1 cellular context compared by ENCODE assay signal in the genomic region with DNA sequence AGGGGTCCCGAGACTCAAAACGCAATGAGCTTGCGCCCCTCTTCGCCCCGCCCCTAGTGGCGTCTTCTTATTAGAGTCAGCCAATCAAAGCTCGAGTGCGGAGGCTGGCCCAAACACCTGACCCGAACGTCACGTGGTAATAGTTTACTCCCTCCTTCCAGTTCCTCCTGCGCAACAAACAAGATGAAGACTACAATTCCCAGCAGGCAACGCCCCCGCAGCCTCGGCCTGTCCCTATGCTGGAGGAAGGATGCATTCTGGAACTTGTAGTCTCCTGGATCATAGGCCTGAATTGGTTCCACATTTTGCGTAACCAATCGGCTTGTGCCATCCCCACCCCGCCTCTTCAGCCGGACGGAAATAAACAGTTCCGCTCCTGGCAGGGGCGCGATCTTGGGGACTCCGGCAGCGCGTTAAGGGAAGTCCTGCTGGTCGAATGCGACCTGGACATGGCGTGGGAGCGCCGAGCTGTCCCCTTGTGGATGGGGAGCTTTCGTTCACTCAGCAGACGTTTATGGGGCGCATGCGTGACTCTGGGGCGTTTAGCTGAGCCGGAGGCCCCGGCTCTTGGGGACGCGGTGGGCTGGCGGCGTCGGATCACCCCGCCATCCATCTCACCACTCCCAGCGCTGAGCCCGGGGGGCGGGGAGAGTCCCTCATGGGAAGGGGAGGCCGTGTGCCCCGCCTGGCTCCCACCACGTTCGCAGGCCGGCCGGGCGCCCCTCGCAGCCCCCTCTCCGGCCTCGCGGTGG.
A peak's percentile ranks its signal among the peaks of the same experiment; 100 is the strongest.
TF ChIP-seq lines count a peak whose summit lies in the region.

A gene (minus strand): TSS at position 26 of the 752 bp plus-strand sequence. CDS start 38 bp downstream, outside the sequence.

TF ChIP-seq in K562, 482 proteins besides CTCF, POLR2A, EP300 and RAD21 (continued from another document and continues in another):
- TF ChIP-seq, protein P1, sequence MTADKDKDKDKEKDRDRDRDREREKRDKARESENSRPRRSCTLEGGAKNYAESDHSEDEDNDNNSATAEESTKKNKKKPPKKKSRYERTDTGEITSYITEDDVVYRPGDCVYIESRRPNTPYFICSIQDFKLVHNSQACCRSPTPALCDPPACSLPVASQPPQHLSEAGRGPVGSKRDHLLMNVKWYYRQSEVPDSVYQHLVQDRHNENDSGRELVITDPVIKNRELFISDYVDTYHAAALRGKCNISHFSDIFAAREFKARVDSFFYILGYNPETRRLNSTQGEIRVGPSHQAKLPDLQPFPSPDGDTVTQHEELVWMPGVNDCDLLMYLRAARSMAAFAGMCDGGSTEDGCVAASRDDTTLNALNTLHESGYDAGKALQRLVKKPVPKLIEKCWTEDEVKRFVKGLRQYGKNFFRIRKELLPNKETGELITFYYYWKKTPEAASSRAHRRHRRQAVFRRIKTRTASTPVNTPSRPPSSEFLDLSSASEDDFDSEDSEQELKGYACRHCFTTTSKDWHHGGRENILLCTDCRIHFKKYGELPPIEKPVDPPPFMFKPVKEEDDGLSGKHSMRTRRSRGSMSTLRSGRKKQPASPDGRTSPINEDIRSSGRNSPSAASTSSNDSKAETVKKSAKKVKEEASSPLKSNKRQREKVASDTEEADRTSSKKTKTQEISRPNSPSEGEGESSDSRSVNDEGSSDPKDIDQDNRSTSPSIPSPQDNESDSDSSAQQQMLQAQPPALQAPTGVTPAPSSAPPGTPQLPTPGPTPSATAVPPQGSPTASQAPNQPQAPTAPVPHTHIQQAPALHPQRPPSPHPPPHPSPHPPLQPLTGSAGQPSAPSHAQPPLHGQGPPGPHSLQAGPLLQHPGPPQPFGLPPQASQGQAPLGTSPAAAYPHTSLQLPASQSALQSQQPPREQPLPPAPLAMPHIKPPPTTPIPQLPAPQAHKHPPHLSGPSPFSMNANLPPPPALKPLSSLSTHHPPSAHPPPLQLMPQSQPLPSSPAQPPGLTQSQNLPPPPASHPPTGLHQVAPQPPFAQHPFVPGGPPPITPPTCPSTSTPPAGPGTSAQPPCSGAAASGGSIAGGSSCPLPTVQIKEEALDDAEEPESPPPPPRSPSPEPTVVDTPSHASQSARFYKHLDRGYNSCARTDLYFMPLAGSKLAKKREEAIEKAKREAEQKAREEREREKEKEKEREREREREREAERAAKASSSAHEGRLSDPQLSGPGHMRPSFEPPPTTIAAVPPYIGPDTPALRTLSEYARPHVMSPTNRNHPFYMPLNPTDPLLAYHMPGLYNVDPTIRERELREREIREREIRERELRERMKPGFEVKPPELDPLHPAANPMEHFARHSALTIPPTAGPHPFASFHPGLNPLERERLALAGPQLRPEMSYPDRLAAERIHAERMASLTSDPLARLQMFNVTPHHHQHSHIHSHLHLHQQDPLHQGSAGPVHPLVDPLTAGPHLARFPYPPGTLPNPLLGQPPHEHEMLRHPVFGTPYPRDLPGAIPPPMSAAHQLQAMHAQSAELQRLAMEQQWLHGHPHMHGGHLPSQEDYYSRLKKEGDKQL (CRISPR knock-in tag; IDR thresholded peaks at IDR 0.05; ENCODE audit: borderline replicate concordance): no peak
- TF ChIP-seq CEBPG (CRISPR knock-in tag; IDR thresholded peaks at IDR 0.05) (peak; percentile 65), CEBPG (tag; conservative IDR thresholded peaks at IDR 0.05 in 1 of 2, IDR thresholded peaks at IDR 0.05 in 1 of 2) (peak in 1 of 2 experiments; percentile 71; a peak in 3 of 4 replicates), ZNF224 (CRISPR knock-in tag; IDR thresholded peaks at IDR 0.05) (no peak), NFE2 (IDR thresholded peaks at IDR 0.05; ENCODE audit: low read depth) (no peak), SMAD3 (CRISPR knock-in tag; conservative IDR thresholded peaks at IDR 0.05) (no peak), PTRF (tag; IDR thresholded peaks at IDR 0.05) (no peak), SREBF2 (CRISPR knock-in tag; IDR thresholded peaks at IDR 0.05) (no peak), ZNF384 (IDR thresholded peaks at IDR 0.05; ENCODE audit: low read depth, low read length) (no peak), KDM2B (CRISPR knock-in tag; IDR thresholded peaks at IDR 0.05) (no peak), TEAD1 (CRISPR knock-in tag; IDR thresholded peaks at IDR 0.05) (peak in 1 of 2 experiments; percentile 42; a peak in 2 of 4 replicates), ZNF282 (CRISPR knock-in tag; IDR thresholded peaks at IDR 0.05) (no peak), ZNF3 (CRISPR knock-in tag; IDR thresholded peaks at IDR 0.05) (no peak), ZNF263 (CRISPR knock-in tag; IDR thresholded peaks at IDR 0.05; ENCODE audit: borderline replicate concordance) (no peak), BRD4 (IDR thresholded peaks at IDR 0.05) (no peak; the same call in 1 of the 2 replicates), NFRKB (IDR thresholded peaks at IDR 0.05; ENCODE audit: low read depth) (peak; percentile 68; the same call in 1 of the 2 replicates), NBN (IDR thresholded peaks at IDR 0.05; ENCODE audit: low read depth) (no peak), SRSF3 (IDR thresholded peaks at IDR 0.05; ENCODE audit: insufficient read depth, low read length) (no peak), FOXJ3 (CRISPR knock-in tag; IDR thresholded peaks at IDR 0.05) (no peak), JUN (IDR thresholded peaks at IDR 0.05; ENCODE audit: borderline replicate concordance, low read depth, low read length) (peak; percentile 58; the same call in 1 of the 2 replicates), JUN (CRISPR knock-in tag; IDR thresholded peaks at IDR 0.05; ENCODE audit: borderline replicate concordance) (peak; percentile 95), ATF7 (IDR thresholded peaks at IDR 0.05) (peak; percentile 89), JUND (IDR thresholded peaks at IDR 0.05; ENCODE audit: borderline replicate concordance, low read depth, low read length) (peak; percentile 4; the same call in 1 of the 2 replicates), JUND (tag; IDR thresholded peaks at IDR 0.05; ENCODE audit: borderline replicate concordance, low read depth, low read length) (peak; percentile 13; the same call in 1 of the 3 replicates), SIRT6 (IDR thresholded peaks at IDR 0.05; ENCODE audit: low read depth, low read length) (no peak), ZNF316 (IDR thresholded peaks at IDR 0.05) (no peak), RUNX1 (IDR thresholded peaks at IDR 0.05; ENCODE audit: low read depth) (no peak), SETDB1 (IDR thresholded peaks at IDR 0.05; ENCODE audit: low read length) (no peak), ZFPM2 (CRISPR knock-in tag; IDR thresholded peaks at IDR 0.05) (no peak)
- TF ChIP-seq, protein P2, sequence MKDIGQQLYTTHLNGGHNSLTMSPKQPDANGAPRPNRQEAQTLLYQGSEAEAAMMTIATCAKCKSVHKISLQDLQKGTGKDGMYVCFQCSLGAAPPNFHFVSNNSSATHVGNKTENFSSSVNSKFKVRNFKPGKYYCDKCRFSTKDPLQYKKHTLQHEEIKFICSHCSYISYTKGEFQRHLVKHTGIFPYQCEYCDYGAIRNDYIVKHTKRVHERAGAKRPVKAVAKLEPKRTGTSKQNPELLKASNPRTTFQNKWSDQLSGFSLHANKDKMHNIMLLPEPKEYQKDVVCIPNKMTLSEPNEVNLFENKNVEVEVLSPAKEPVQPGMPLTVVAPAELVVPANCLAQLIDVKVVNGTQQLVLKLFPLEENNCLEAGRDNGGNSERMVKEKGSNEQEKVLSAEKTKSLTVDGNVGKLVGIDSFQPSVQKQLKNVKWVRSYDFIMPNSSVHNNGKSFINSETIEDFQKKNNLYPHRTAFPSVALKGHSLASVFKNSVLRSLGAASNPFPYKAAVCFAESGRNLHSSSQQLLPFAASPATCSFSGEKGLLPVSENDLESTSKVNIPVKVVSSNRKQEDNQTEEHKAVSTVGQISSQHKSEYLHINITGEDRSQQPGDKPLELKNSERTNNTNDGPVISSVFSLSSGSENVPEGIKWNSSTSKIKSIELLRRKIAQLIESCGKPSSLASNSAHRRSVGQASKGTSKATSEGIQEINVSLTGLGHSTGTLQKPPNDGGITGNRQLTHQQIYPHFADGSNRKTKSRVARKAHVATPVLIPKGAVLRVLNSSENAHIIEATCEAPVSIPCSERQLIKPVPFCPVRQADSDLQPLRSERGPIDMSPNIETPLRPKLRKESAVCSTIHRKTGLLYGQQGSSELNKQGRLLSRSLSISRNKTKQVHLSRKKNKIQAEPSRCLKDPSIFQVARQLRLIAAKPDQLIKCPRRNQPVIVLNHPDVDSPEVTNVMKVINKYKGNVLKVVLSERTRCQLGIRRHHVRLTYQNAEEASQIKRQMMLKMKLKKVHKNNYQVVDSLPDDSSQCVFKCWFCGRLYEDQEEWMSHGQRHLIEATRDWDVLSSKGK (CRISPR knock-in tag; IDR thresholded peaks at IDR 0.05): no peak
- TF ChIP-seq, protein P3, sequence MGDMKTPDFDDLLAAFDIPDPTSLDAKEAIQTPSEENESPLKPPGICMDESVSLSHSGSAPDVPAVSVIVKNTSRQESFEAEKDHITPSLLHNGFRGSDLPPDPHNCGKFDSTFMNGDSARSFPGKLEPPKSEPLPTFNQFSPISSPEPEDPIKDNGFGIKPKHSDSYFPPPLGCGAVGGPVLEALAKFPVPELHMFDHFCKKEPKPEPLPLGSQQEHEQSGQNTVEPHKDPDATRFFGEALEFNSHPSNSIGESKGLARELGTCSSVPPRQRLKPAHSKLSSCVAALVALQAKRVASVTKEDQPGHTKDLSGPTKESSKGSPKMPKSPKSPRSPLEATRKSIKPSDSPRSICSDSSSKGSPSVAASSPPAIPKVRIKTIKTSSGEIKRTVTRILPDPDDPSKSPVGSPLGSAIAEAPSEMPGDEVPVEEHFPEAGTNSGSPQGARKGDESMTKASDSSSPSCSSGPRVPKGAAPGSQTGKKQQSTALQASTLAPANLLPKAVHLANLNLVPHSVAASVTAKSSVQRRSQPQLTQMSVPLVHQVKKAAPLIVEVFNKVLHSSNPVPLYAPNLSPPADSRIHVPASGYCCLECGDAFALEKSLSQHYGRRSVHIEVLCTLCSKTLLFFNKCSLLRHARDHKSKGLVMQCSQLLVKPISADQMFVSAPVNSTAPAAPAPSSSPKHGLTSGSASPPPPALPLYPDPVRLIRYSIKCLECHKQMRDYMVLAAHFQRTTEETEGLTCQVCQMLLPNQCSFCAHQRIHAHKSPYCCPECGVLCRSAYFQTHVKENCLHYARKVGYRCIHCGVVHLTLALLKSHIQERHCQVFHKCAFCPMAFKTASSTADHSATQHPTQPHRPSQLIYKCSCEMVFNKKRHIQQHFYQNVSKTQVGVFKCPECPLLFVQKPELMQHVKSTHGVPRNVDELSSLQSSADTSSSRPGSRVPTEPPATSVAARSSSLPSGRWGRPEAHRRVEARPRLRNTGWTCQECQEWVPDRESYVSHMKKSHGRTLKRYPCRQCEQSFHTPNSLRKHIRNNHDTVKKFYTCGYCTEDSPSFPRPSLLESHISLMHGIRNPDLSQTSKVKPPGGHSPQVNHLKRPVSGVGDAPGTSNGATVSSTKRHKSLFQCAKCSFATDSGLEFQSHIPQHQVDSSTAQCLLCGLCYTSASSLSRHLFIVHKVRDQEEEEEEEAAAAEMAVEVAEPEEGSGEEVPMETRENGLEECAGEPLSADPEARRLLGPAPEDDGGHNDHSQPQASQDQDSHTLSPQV (IDR thresholded peaks at IDR 0.05): peak; percentile 87
- TF ChIP-seq, protein P4, sequence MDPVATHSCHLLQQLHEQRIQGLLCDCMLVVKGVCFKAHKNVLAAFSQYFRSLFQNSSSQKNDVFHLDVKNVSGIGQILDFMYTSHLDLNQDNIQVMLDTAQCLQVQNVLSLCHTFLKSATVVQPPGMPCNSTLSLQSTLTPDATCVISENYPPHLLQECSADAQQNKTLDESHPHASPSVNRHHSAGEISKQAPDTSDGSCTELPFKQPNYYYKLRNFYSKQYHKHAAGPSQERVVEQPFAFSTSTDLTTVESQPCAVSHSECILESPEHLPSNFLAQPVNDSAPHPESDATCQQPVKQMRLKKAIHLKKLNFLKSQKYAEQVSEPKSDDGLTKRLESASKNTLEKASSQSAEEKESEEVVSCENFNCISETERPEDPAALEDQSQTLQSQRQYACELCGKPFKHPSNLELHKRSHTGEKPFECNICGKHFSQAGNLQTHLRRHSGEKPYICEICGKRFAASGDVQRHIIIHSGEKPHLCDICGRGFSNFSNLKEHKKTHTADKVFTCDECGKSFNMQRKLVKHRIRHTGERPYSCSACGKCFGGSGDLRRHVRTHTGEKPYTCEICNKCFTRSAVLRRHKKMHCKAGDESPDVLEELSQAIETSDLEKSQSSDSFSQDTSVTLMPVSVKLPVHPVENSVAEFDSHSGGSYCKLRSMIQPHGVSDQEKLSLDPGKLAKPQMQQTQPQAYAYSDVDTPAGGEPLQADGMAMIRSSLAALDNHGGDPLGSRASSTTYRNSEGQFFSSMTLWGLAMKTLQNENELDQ (CRISPR knock-in tag; IDR thresholded peaks at IDR 0.05; ENCODE audit: borderline replicate concordance): no peak
- TF ChIP-seq, protein P5, sequence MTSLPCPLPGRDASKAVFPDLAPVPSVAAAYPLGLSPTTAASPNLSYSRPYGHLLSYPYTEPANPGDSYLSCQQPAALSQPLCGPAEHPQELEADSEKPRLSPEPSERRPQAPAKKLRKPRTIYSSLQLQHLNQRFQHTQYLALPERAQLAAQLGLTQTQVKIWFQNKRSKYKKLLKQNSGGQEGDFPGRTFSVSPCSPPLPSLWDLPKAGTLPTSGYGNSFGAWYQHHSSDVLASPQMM (CRISPR knock-in tag; IDR thresholded peaks at IDR 0.05): no peak
- TF ChIP-seq, protein P6, sequence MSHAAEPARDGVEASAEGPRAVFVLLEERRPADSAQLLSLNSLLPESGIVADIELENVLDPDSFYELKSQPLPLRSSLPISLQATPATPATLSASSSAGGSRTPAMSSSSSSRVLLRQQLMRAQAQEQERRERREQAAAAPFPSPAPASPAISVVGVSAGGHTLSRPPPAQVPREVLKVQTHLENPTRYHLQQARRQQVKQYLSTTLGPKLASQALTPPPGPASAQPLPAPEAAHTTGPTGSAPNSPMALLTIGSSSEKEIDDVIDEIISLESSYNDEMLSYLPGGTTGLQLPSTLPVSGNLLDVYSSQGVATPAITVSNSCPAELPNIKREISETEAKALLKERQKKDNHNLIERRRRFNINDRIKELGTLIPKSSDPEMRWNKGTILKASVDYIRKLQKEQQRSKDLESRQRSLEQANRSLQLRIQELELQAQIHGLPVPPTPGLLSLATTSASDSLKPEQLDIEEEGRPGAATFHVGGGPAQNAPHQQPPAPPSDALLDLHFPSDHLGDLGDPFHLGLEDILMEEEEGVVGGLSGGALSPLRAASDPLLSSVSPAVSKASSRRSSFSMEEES (CRISPR knock-in tag; IDR thresholded peaks at IDR 0.05): peak; percentile 99
- TF ChIP-seq, protein P7, sequence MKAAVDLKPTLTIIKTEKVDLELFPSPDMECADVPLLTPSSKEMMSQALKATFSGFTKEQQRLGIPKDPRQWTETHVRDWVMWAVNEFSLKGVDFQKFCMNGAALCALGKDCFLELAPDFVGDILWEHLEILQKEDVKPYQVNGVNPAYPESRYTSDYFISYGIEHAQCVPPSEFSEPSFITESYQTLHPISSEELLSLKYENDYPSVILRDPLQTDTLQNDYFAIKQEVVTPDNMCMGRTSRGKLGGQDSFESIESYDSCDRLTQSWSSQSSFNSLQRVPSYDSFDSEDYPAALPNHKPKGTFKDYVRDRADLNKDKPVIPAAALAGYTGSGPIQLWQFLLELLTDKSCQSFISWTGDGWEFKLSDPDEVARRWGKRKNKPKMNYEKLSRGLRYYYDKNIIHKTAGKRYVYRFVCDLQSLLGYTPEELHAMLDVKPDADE (conservative IDR thresholded peaks at IDR 0.05; ENCODE audit: control insufficient read depth, low read depth, low read length): peak; percentile 96; the same call in 1 of the 2 replicates
